In the genomic region with DNA sequence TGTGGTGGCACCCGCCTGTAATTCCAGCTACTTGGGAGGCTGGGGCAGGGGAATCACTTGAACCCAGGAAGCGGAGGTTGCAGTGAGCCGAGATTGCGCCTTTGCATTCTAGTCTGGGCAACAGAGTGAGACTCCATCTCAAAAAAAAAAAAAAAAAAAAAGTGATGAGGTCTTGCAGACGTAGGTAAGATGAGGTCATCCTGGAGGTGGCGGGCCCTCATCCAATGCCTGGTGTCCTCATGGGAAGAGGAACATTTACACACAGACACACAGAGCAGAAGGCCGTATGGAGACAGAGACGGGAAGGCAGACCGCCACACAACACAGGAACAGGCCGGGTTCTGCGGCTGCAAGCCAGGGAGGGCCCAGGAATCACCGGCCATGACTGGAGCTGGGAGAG, we compare ENCODE assay signal across 1 cellular context.
TF ChIP-seq lines count a peak whose summit lies in the region.

No MANE protein-coding gene starts in this region.

TF ChIP-seq in HEK293, 187 proteins besides CTCF, POLR2A, EP300 and RAD21 (continued from another document):
- TF ChIP-seq, protein P1, sequence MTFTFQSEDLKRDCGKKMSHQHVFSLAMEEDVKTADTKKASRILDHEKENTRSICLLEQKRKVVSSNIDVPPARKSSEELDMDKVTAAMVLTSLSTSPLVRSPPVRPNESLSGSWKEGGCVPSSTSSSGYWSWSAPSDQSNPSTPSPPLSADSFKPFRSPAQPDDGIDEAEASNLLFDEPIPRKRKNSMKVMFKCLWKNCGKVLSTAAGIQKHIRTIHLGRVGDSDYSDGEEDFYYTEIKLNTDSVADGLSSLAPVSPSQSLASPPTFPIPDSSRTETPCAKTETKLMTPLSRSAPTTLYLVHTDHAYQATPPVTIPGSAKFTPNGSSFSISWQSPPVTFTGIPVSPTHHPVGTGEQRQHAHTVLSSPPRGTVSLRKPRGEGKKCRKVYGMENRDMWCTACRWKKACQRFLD (tag by site-specific recombination; IDR thresholded peaks at IDR 0.05): no peak
- no peak for TF ChIP-seq ZBTB8A (tag by site-specific recombination; IDR thresholded peaks at IDR 0.05)
- TF ChIP-seq, protein P2, sequence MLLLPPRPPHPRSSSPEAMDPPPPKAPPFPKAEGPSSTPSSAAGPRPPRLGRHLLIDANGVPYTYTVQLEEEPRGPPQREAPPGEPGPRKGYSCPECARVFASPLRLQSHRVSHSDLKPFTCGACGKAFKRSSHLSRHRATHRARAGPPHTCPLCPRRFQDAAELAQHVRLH (tag by site-specific recombination; IDR thresholded peaks at IDR 0.05): no peak
